ENCODE assay signal across 1 cellular context in the genomic region with DNA sequence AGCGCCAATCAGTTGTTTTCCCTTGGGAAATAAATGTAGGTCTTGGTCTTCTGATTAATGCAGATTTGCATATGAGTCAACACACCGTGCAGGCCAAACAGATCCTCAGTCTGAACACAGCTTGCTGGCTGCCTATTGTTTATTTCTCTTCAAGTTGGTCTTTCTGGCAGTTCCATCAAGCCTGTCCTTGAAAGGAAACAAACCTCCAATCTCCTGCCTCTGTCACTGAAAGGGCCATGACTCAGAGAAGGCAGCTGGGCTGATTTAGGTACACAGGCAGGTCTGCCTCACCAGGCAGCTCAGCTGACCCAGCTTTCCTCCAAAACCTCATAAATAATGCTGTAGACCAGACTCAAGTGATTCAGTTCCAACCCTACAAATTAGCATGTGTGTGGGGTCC.
TF ChIP-seq lines count a peak whose summit lies in the region.

No MANE protein-coding gene starts in this region.

TF ChIP-seq in SK-N-SH, 30 proteins besides CTCF, POLR2A, EP300 and RAD21 (continued from another document):
- TF ChIP-seq PBX3 (IDR thresholded peaks at IDR 0.05) = peak; percentile 88
- TF ChIP-seq JUND (IDR thresholded peaks at IDR 0.05) = peak; percentile 73
- TF ChIP-seq USF1 (IDR thresholded peaks at IDR 0.05; ENCODE audit: borderline replicate concordance, low read depth) = peak; percentile 46; the same call in 1 of the 2 replicates
- TF ChIP-seq SMC3 (IDR thresholded peaks at IDR 0.05; ENCODE audit: low read depth, low read length) = no peak
- TF ChIP-seq, protein P1, sequence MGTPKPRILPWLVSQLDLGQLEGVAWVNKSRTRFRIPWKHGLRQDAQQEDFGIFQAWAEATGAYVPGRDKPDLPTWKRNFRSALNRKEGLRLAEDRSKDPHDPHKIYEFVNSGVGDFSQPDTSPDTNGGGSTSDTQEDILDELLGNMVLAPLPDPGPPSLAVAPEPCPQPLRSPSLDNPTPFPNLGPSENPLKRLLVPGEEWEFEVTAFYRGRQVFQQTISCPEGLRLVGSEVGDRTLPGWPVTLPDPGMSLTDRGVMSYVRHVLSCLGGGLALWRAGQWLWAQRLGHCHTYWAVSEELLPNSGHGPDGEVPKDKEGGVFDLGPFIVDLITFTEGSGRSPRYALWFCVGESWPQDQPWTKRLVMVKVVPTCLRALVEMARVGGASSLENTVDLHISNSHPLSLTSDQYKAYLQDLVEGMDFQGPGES (IDR thresholded peaks at IDR 0.05; ENCODE audit: low read depth, low read length) = no peak
- peak; percentile 44; the same call in 1 of the 2 replicates for TF ChIP-seq SIN3A (IDR thresholded peaks at IDR 0.05; ENCODE audit: borderline replicate concordance, low read depth, low read length)
- TF ChIP-seq YY1 (IDR thresholded peaks at IDR 0.05; ENCODE audit: low read depth) = no peak
- no peak for TF ChIP-seq CHD2 (IDR thresholded peaks at IDR 0.05; ENCODE audit: low read length, partially characterized antibody)
- TF ChIP-seq, protein P2, sequence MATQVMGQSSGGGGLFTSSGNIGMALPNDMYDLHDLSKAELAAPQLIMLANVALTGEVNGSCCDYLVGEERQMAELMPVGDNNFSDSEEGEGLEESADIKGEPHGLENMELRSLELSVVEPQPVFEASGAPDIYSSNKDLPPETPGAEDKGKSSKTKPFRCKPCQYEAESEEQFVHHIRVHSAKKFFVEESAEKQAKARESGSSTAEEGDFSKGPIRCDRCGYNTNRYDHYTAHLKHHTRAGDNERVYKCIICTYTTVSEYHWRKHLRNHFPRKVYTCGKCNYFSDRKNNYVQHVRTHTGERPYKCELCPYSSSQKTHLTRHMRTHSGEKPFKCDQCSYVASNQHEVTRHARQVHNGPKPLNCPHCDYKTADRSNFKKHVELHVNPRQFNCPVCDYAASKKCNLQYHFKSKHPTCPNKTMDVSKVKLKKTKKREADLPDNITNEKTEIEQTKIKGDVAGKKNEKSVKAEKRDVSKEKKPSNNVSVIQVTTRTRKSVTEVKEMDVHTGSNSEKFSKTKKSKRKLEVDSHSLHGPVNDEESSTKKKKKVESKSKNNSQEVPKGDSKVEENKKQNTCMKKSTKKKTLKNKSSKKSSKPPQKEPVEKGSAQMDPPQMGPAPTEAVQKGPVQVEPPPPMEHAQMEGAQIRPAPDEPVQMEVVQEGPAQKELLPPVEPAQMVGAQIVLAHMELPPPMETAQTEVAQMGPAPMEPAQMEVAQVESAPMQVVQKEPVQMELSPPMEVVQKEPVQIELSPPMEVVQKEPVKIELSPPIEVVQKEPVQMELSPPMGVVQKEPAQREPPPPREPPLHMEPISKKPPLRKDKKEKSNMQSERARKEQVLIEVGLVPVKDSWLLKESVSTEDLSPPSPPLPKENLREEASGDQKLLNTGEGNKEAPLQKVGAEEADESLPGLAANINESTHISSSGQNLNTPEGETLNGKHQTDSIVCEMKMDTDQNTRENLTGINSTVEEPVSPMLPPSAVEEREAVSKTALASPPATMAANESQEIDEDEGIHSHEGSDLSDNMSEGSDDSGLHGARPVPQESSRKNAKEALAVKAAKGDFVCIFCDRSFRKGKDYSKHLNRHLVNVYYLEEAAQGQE (IDR thresholded peaks at IDR 0.05; ENCODE audit: low read depth, low read length) = no peak
- peak; percentile 70 for TF ChIP-seq FOSL2 (IDR thresholded peaks at IDR 0.05; ENCODE audit: borderline replicate concordance, low read depth)
- TF ChIP-seq ZBTB33 (IDR thresholded peaks at IDR 0.05; ENCODE audit: borderline replicate concordance, low read depth) = no peak
